5 cellular contexts compared by ENCODE assay signal in genomic region chr10:79544926-79545325, GRCh38. TPM values are rescaled to one million over a fixed set of nuclear protein-coding genes. Genes with fewer than 3 reads are reported as not detected.
"Had no signal": no experiment of that assay in that cellular context is flagged by ENCODE, and none has a peak within 500 bp of the region (broad histone marks: within the 10 kb centered on the region; RNA-seq: fewer than 3 reads in every experiment).

No MANE protein-coding gene starts in this region.

RNA-seq across cellular contexts. Expression of gene SFTPA2, which starts 15.3 kb away (rescaled TPM):
- total RNA-seq: subcutaneous adipose tissue, suprapubic skin, thoracic aorta, urinary bladder had no signal

RNA-seq across cellular contexts. Expression of gene EIF5AL1, which starts 32.6 kb away (rescaled TPM):
- total RNA-seq: vagina had no signal
